Comparison of ENCODE assay signal across 11 cellular contexts in the genomic region with DNA sequence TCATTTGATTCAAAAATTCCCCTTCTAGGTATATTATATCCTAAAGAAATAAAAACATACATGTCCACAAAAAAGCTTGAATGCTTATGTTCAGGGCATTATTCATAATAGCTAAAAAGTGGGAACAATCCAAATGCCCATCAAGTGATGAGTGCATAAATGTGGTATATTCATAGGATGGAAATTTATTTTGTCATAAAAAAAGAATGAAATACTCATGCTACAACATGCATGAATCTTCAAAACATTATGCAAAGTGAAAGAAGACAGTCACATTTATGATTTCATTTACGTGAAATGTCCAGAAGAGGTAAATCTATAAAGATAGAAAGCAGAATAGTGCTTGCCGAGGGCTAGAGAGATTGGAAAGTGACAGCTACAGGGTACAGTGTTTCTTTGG.
"Had no signal": no experiment of that assay in that cellular context is flagged by ENCODE, and none has a peak within 500 bp of the region (broad histone marks: within the 10 kb centered on the region; RNA-seq: fewer than 3 reads in every experiment).

No MANE protein-coding gene starts in this region.

- DNase-seq: GM23248, GOT3, H7, H9, HCEC 1CT, HFFc6 had no signal

- H3K36me3 ChIP-seq: HAP-1 had no signal

- H3K4me1 ChIP-seq: HAP-1 had no signal

- FAIRE-seq: H1, H54 had no signal

- H3K27ac ChIP-seq: GM23248 had no signal

- ATAC-seq: GM23338, HCT116 had no signal

- H3K4me3 ChIP-seq: GM23248, GM23338, HAP-1 had no signal
